1 cellular context compared by ENCODE assay signal in genomic region chr19:32814046-32814445, GRCh38.
TF ChIP-seq lines count a peak whose summit lies in the region.

No MANE protein-coding gene starts in this region.

TF ChIP-seq in K562, 482 proteins besides CTCF, POLR2A, EP300 and RAD21:
- TF ChIP-seq MGA (IDR thresholded peaks at IDR 0.05) (peak; percentile 24; the same call in 1 of the 2 replicates), KAT2B (IDR thresholded peaks at IDR 0.05; ENCODE audit: low read depth, low read length) (no peak), HINFP (tag; conservative IDR thresholded peaks at IDR 0.05; ENCODE audit: low read depth) (no peak), MNT (conservative IDR thresholded peaks at IDR 0.05) (no peak), POLR2H (tag; IDR thresholded peaks at IDR 0.05; ENCODE audit: low read depth) (no peak), GMEB1 (CRISPR knock-in tag; IDR thresholded peaks at IDR 0.05) (no peak), GABPB1 (CRISPR knock-in tag; IDR thresholded peaks at IDR 0.05) (no peak), VEZF1 (CRISPR knock-in tag; IDR thresholded peaks at IDR 0.05) (peak; percentile 41; the same call in 1 of the 2 replicates), TAF15 (IDR thresholded peaks at IDR 0.05; ENCODE audit: low read depth, low read length) (no peak)
